ENCODE assay signal across 34 cellular contexts in genomic region chr16:8547756-8548155, GRCh38. TPM values are rescaled to one million over a fixed set of nuclear protein-coding genes. Genes with fewer than 3 reads are reported as not detected.
"Had no signal": no experiment of that assay in that cellular context is flagged by ENCODE, and none has a peak within 500 bp of the region (broad histone marks: within the 10 kb centered on the region; RNA-seq: fewer than 3 reads in every experiment).

No MANE protein-coding gene starts in this region.

- ATAC-seq: activated CD4-positive, alpha-beta T cell treated with anti-CD3 and anti-CD28 coated beads for 36 hours; activated naive CD4-positive, alpha-beta T cell treated with anti-CD3 and anti-CD28 coated beads, Interleukin-2, amount 50 U/mL, for 72 hours; activated T-cell treated with anti-CD3 and anti-CD28 coated beads, Interleukin-2, amount 50 U/mL, for 72 hours; gastroesophageal sphincter had no signal

- H3K27ac ChIP-seq: brain microvascular endothelial cell, epithelial cell of prostate, esophagus squamous epithelium, gastroesophageal sphincter had no signal

- H3K27me3 ChIP-seq: brain microvascular endothelial cell had no signal

- H3K4me1 ChIP-seq: esophagus squamous epithelium, gastroesophageal sphincter had no signal

- H3K9me3 ChIP-seq: esophagus squamous epithelium, gastroesophageal sphincter had no signal

- FAIRE-seq: astrocyte, bronchial epithelial cell, endometrium, endothelial cell of umbilical vein had no signal

- H3K36me3 ChIP-seq: brain microvascular endothelial cell, esophagus squamous epithelium, gastroesophageal sphincter had no signal

- DNase-seq: activated CD4-positive, alpha-beta memory T cell treated with anti-CD3 and anti-CD28 coated beads, Interleukin-2, amount 10 ng/mL, durations not matched to agents 7 days and 5 days; activated CD4-positive, alpha-beta T cell treated with anti-CD3 and anti-CD28 coated beads for 36 hours; activated CD4-positive, alpha-beta T cell treated with anti-CD3 and anti-CD28 coated beads, Interleukin-2, amount 10 ng/mL, durations not matched to agents 7 days and 5 days; activated CD4-positive, alpha-beta T cell treated with anti-CD3 and anti-CD28 coated beads, Interleukin-2, amount 50 U/mL, for 4 hours; activated CD4-positive, CD25-positive, alpha-beta regulatory T cell; activated CD4-positive, CD25-positive, alpha-beta regulatory T cell treated with anti-CD3 and anti-CD28 coated beads, Interleukin-2, amount 50 U/mL, for 72 hours; activated CD8-positive, alpha-beta memory T cell treated with anti-CD3 and anti-CD28 coated beads, Interleukin-2, amount 50 U/mL, for 48 hours; activated gamma-delta T cell; activated naive CD4-positive, alpha-beta T cell; activated naive CD4-positive, alpha-beta T cell treated with anti-CD3 and anti-CD28 coated beads, Interleukin-2, amount 10 ng/mL, durations not matched to agents 7 days and 5 days; activated naive CD8-positive, alpha-beta T cell treated with anti-CD3 and anti-CD28 coated beads, Interleukin-2, amount 10 ng/mL, durations not matched to agents 7 days and 5 days; activated T-cell treated with anti-CD3 and anti-CD28 coated beads for 4 hours; activated T-cell treated with anti-CD3 and anti-CD28 coated beads, Interleukin-2, amount 50 U/mL, for 24 hours; activated T-cell treated with anti-CD3 and anti-CD28 coated beads, Interleukin-2, amount 50 U/mL, for 72 hours; brain microvascular endothelial cell; cortex of kidney; dermis blood vessel endothelial cell; effector CD8-positive, alpha-beta T cell; esophagus squamous epithelium; foreskin melanocyte; T-helper 2 cell had no signal

- H3K4me3 ChIP-seq: esophagus squamous epithelium, gastroesophageal sphincter had no signal

RNA-seq across cellular contexts. Expression of gene TMEM114, which starts 42.6 kb away (rescaled TPM):
- total RNA-seq: activated CD4-positive, alpha-beta memory T cell treated with anti-CD3 and anti-CD28 coated beads, Interleukin-2, amount 10 ng/mL, durations not matched to agents 7 days and 5 days; activated CD4-positive, alpha-beta T cell treated with anti-CD3 and anti-CD28 coated beads for 36 hours; activated CD4-positive, alpha-beta T cell treated with anti-CD3 and anti-CD28 coated beads, Interleukin-2, amount 10 ng/mL, durations not matched to agents 7 days and 5 days; activated naive CD4-positive, alpha-beta T cell treated with anti-CD3 and anti-CD28 coated beads, Interleukin-2, amount 50 U/mL, for 72 hours; activated naive CD8-positive, alpha-beta T cell treated with anti-CD3 and anti-CD28 coated beads, Interleukin-2, amount 10 ng/mL, durations not matched to agents 7 days and 5 days; activated T-cell treated with anti-CD3 and anti-CD28 coated beads, Interleukin-2, amount 50 U/mL, for 72 hours; astrocyte; bronchial epithelial cell; cardiac septum; cerebellum; dermis blood vessel endothelial cell; endothelial cell of umbilical vein; esophagus squamous epithelium; fibroblast of lung; fibroblast of villous mesenchyme; gastroesophageal sphincter; glomerular endothelial cell; T-helper 1 cell treated with Interleukin-12 subunit alpha and Interleukin-12 subunit beta and Interleukin-4 antibody, amounts not matched to agents 30 ng/mL and 1 ng/mL, for 36 hours had no signal
- polyA plus RNA-seq: endothelial cell of umbilical vein, fibroblast of lung had no signal
